In genomic region chr15:99105516-99106341, GRCh38 we compare ENCODE assay signal across 8 cellular contexts. TPM values are rescaled to one million over a fixed set of nuclear protein-coding genes. Genes with fewer than 3 reads are reported as not detected.
DNase-seq lines count a peak whose midpoint lies in the region; ATAC-seq and TF ChIP-seq lines count a peak whose summit lies in the region.

No MANE protein-coding gene starts in this region.

- H3K4me1 ChIP-seq in BE2C (no peaks in the 10 kb centered on the region), left lung (peaks cover 1 to 15% of the 10 kb centered on the region in 2 donors)

- H3K4me1 Mint-ChIP-seq in chondrocyte (ENCODE audit: low read depth) = peaks cover 32% of the 10 kb centered on the region

- peak; percentile 35 for ATAC-seq in GM19043 (IDR thresholded peaks at IDR 0.05; ENCODE audit: low read depth, unreplicated experiment)
- ATAC-seq in HG03280 (IDR thresholded peaks at IDR 0.05; ENCODE audit: unreplicated experiment) = peak; percentile 15
- ATAC-seq in left lung = peak; percentile 29

- H3K9me3 Mint-ChIP-seq in chondrocyte (ENCODE audit: low read depth) = no peaks in the 10 kb centered on the region

- H3K27ac ChIP-seq in left lung = peak overlapping the region; percentile 35 to 57

- peak overlapping the region; percentile 73 for H3K4me3 Mint-ChIP-seq in chondrocyte (ENCODE audit: unreplicated experiment)

- H3K36me3 ChIP-seq in BE2C = peaks cover 1% of the 10 kb centered on the region
- no peaks in the 10 kb centered on the region for H3K36me3 ChIP-seq in left lung

- peaks cover 2% of the 10 kb centered on the region for H3K27me3 Mint-ChIP-seq in chondrocyte (ENCODE audit: low read depth)

- H3K4me3 ChIP-seq in BE2C (ENCODE audit: low read depth, low read length) (peak overlapping the region; percentile 60), left lung (peak overlapping the region; percentile 21 to 45)

- no peaks in the 10 kb centered on the region for H3K9me3 ChIP-seq in BE2C
- H3K9me3 ChIP-seq in left lung = no peaks in the 10 kb centered on the region

- H3K36me3 Mint-ChIP-seq in chondrocyte (ENCODE audit: low read depth) = no peaks in the 10 kb centered on the region

- TF ChIP-seq CTCF in BE2C (IDR thresholded peaks at IDR 0.05; ENCODE audit: low read depth, low read length) (peak; percentile 22; the same call in 1 of the 2 replicates), chondrocyte (IDR thresholded peaks at IDR 0.05) (peak; percentile 51), left lung (IDR thresholded peaks at IDR 0.05) (no peak)

- no peaks in the 10 kb centered on the region for H3K27me3 ChIP-seq in BE2C
- peaks cover 17 to 79% of the 10 kb centered on the region in 2 donors for H3K27me3 ChIP-seq in left lung

- H3K27ac Mint-ChIP-seq in chondrocyte (ENCODE audit: unreplicated experiment) = no peak overlapping the region

- peak; percentile 88 for DNase-seq in BE2C
- peak; percentile 80 for DNase-seq in SK-N-DZ (ENCODE audit: low spot score)
- DNase-seq in chondrocyte (ENCODE audit: low spot score) = peak; percentile 88
- peak in 1 of 2 donors; percentile 82 for DNase-seq in left lung
- peak; percentile 8 for DNase-seq in stimulated activated CD4-positive, alpha-beta T cell treated with anti-CD3 and anti-CD28 coated beads, Interleukin-4, amount 100 ng/mL, for 24 hours
- no peak for DNase-seq in MV-4-11 (lab: John Stamatoyannopoulos, UW)

- intact Hi-C loops in left lung (cut with DNase I) = no loop called here

RNA-seq across cellular contexts. Expression of gene SYNM, which starts 0.8 kb away (rescaled TPM):
- polyA plus RNA-seq in BE2C (2012; ENCODE audit: insufficient read depth, insufficient read length, low read depth) = 11.4 TPM
- polyA plus RNA-seq in SK-N-DZ (2014; cell fraction: cytosol; rRNA removed) = 5.9 and 6.0 TPM in 2 replicates
- 14.7 and 23.6 TPM in 2 replicates for polyA plus RNA-seq in SK-N-DZ (2014; cell fraction: nucleus; rRNA removed)
- total RNA-seq in chondrocyte = 13.2 to 23.4 TPM (median 22.1 TPM) in 3 replicates
- 10 to 100 TPM; 15.3 to 17.6 TPM for total RNA-seq in left lung

Comparison
In these comparisons a context has a peak if more than half of its experiments do, and no peak if none do; other contexts are left out.
1. CTCF ChIP-seq: peak in BE2C (single experiment) and chondrocyte (single experiment); none in left lung (0 of 2).
2. Peak in every context shown above with its lines, with median percentiles within 50 percentile points of each other: ATAC-seq.